Comparison of ENCODE assay signal across 11 cellular contexts in the genomic region with DNA sequence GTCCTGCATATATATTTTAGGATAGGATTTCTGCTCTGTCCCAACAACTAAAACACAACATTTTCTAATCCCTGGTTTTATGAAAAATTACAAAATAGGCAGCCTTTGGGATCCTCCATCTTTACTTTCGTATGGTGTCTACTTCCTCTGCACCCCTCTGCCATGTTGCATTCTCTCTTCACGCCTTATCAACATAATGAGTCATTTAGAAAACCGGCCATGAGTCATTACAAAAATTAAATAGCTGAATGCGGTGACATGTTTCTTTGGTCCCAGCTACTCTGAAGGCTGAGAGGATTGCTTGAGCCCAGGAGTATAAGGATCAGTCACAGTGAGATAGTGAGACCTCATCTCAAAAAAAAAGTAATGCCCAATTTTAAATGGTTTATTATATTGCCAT.
DNase-seq lines count a peak whose midpoint lies in the region; ATAC-seq and TF ChIP-seq lines count a peak whose summit lies in the region.
"Had no signal": no experiment of that assay in that cellular context is flagged by ENCODE, and none has a peak within 500 bp of the region (broad histone marks: within the 10 kb centered on the region; RNA-seq: fewer than 3 reads in every experiment).

No MANE protein-coding gene starts in this region.

- intact Hi-C loops in sciatic nerve (cut with DNase I) (no loop called here), ascending aorta (cut with DNase I) (no loop called here)

- H3K27ac ChIP-seq in ascending aorta: peak overlapping the region in 1 of 2 donors; percentile 88
- no peak overlapping the region for H3K27ac ChIP-seq in WERI-Rb-1
- H3K27ac ChIP-seq: spleen had no signal

- DNase-seq in dermis blood vessel endothelial cell (peak; percentile 63), sciatic nerve (ENCODE audit: low spot score) (no peak), ascending aorta (ENCODE audit: low spot score in 2 of 2) (no peak), hypothalamus (lab: John Stamatoyannopoulos, UW) (no peak), WERI-Rb-1 (no peak)
- DNase-seq: DMS153, spleen, T-helper 9 cell had no signal

- ATAC-seq in GM18499 (IDR thresholded peaks at IDR 0.05; ENCODE audit: insufficient read depth, unreplicated experiment) (peak; percentile 82), GM21528 (IDR thresholded peaks at IDR 0.05; ENCODE audit: low FRiP score, unreplicated experiment) (peak; percentile 72), HG03520 (IDR thresholded peaks at IDR 0.05; ENCODE audit: unreplicated experiment) (peak; percentile 94), sciatic nerve (no peak)

- no peaks in the 10 kb centered on the region for H3K27me3 ChIP-seq in ascending aorta
- H3K27me3 ChIP-seq in WERI-Rb-1 (ENCODE audit: insufficient read depth, low read depth, severe bottlenecking): no peaks in the 10 kb centered on the region

- H3K4me3 ChIP-seq in ascending aorta (no peak overlapping the region), WERI-Rb-1 (ENCODE audit: low read depth, low read length) (no peak overlapping the region)
- H3K4me3 ChIP-seq: spleen had no signal

- H3K36me3 ChIP-seq in ascending aorta (no peaks in the 10 kb centered on the region), WERI-Rb-1 (no peaks in the 10 kb centered on the region)
- H3K36me3 ChIP-seq: spleen had no signal

- H3K4me1 ChIP-seq in ascending aorta: peaks cover 0 to 33% of the 10 kb centered on the region in 2 donors
- H3K4me1 ChIP-seq: spleen had no signal

- H3K9me3 ChIP-seq in ascending aorta: no peaks in the 10 kb centered on the region
- no peaks in the 10 kb centered on the region for H3K9me3 ChIP-seq in WERI-Rb-1 (ENCODE audit: severe bottlenecking)
- H3K9me3 ChIP-seq: spleen had no signal

- no peak for TF ChIP-seq CTCF in ascending aorta (IDR thresholded peaks at IDR 0.05)
- no peak for TF ChIP-seq CTCF in WERI-Rb-1 (IDR thresholded peaks at IDR 0.05; ENCODE audit: low read depth, low read length)
